Comparison of ENCODE assay signal across 1 cellular context in the genomic region with DNA sequence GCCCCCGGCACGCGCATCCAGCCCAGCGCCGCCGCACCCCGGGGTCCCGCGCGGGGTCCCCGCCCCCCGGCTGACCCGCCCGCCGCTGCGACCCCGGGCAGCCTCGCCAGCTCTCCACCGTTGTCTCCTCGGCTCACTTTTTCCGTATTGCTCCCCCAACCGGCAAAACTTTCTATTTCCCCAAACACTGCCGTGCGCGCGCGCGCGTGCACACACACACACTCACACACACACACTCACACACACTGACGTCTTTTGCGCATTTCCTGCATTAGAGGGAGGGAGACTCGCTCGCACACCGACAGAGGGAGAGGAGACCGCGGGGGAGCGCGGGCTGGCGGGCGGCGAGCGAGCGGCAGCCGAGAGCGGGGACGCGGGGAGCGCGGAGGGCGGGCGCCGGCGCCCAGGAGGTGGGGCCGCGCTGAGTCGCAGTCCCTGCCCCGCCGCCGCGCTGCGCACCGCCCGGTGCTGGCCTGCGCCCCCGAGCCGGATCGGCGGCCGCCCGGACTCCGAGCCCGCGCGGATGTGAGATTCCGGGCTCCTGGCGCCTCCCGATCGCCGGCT.
TF ChIP-seq lines count a peak whose summit lies in the region.

No MANE protein-coding gene starts in this region.

TF ChIP-seq in K562, 482 proteins besides CTCF, POLR2A, EP300 and RAD21 (continued from another document and continues in another):
- TF ChIP-seq, protein P1, sequence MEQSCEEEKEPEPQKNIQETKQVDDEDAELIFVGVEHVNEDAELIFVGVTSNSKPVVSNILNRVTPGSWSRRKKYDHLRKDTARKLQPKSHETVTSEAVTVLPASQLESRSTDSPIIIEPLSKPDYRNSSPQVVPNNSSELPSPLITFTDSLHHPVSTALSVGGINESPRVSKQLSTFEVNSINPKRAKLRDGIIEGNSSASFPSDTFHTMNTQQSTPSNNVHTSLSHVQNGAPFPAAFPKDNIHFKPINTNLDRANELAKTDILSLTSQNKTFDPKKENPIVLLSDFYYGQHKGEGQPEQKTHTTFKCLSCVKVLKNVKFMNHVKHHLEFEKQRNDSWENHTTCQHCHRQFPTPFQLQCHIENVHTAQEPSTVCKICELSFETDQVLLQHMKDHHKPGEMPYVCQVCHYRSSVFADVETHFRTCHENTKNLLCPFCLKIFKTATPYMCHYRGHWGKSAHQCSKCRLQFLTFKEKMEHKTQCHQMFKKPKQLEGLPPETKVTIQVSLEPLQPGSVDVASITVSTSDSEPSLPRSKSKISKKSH (CRISPR knock-in tag; IDR thresholded peaks at IDR 0.05), result no peak
- TF ChIP-seq ZNF586 (CRISPR knock-in tag; conservative IDR thresholded peaks at IDR 0.05) (no peak), ZNF347 (CRISPR knock-in tag; IDR thresholded peaks at IDR 0.05; ENCODE audit: low read depth) (no peak), ZNF778 (CRISPR knock-in tag; IDR thresholded peaks at IDR 0.05) (no peak), NFXL1 (CRISPR knock-in tag; IDR thresholded peaks at IDR 0.05) (no peak), ZNF354B (CRISPR knock-in tag; IDR thresholded peaks at IDR 0.05) (no peak), ZNF24 (IDR thresholded peaks at IDR 0.05) (peak; percentile 61; the same call in 1 of the 2 replicates), SP2 (IDR thresholded peaks at IDR 0.05; ENCODE audit: extremely low read depth, low read depth, low read length, poor library complexity, severe bottlenecking) (no peak), RBFOX2 (IDR thresholded peaks at IDR 0.05; ENCODE audit: low read depth, low read length) (peak; percentile 64), TBP (optimal IDR thresholded peaks at IDR 0.05; ENCODE audit: low read depth, low read length) (no peak), NFIX (CRISPR knock-in tag; IDR thresholded peaks at IDR 0.05; ENCODE audit: low read depth) (no peak), TCFL5 (CRISPR knock-in tag; conservative IDR thresholded peaks at IDR 0.05) (no peak), ZEB2 (IDR thresholded peaks at IDR 0.05) (no peak), ZBTB7A (IDR thresholded peaks at IDR 0.05; ENCODE audit: borderline replicate concordance, control insufficient read depth, low read depth, low read length) (peak; percentile 76; the same call in 1 of the 2 replicates), ZC3H8 (IDR thresholded peaks at IDR 0.05) (no peak), LARP7 (IDR thresholded peaks at IDR 0.05) (peak; percentile 42; the same call in 1 of the 2 replicates), ZFX (CRISPR knock-in tag; IDR thresholded peaks at IDR 0.05) (no peak), KLF6 (CRISPR knock-in tag; IDR thresholded peaks at IDR 0.05; ENCODE audit: borderline replicate concordance) (no peak), MEIS2 (IDR thresholded peaks at IDR 0.05; ENCODE audit: partially characterized antibody) (no peak), TAL1 (IDR thresholded peaks at IDR 0.05) (no peak), MTA2 (IDR thresholded peaks at IDR 0.05; ENCODE audit: low read depth) (peak; percentile 30; the same call in 1 of the 2 replicates), ZNF134 (CRISPR knock-in tag; conservative IDR thresholded peaks at IDR 0.05) (no peak), NFE2L1 (tag; IDR thresholded peaks at IDR 0.05; ENCODE audit: borderline replicate concordance, low read depth) (no peak), RUNX1 (IDR thresholded peaks at IDR 0.05; ENCODE audit: low read depth) (no peak), EWSR1 (IDR thresholded peaks at IDR 0.05; ENCODE audit: borderline replicate concordance, low read depth, partially characterized antibody) (no peak), SMARCE1 (IDR thresholded peaks at IDR 0.05) (0 out of 2 replicates have a peak, but pooled peaks have one; percentile 11), BMI1 (IDR thresholded peaks at IDR 0.05; ENCODE audit: low read length) (no peak), HMGN3 (IDR thresholded peaks at IDR 0.05; ENCODE audit: borderline replicate concordance, extremely low read depth, insufficient read length, low read depth, low read length) (peak; percentile 77), MTA1 (IDR thresholded peaks at IDR 0.05; ENCODE audit: borderline replicate concordance) (peak; percentile 50; the same call in 1 of the 2 replicates)
- TF ChIP-seq, protein P2, sequence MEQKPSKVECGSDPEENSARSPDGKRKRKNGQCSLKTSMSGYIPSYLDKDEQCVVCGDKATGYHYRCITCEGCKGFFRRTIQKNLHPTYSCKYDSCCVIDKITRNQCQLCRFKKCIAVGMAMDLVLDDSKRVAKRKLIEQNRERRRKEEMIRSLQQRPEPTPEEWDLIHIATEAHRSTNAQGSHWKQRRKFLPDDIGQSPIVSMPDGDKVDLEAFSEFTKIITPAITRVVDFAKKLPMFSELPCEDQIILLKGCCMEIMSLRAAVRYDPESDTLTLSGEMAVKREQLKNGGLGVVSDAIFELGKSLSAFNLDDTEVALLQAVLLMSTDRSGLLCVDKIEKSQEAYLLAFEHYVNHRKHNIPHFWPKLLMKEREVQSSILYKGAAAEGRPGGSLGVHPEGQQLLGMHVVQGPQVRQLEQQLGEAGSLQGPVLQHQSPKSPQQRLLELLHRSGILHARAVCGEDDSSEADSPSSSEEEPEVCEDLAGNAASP (IDR thresholded peaks at IDR 0.05), result no peak
- TF ChIP-seq, protein P3, sequence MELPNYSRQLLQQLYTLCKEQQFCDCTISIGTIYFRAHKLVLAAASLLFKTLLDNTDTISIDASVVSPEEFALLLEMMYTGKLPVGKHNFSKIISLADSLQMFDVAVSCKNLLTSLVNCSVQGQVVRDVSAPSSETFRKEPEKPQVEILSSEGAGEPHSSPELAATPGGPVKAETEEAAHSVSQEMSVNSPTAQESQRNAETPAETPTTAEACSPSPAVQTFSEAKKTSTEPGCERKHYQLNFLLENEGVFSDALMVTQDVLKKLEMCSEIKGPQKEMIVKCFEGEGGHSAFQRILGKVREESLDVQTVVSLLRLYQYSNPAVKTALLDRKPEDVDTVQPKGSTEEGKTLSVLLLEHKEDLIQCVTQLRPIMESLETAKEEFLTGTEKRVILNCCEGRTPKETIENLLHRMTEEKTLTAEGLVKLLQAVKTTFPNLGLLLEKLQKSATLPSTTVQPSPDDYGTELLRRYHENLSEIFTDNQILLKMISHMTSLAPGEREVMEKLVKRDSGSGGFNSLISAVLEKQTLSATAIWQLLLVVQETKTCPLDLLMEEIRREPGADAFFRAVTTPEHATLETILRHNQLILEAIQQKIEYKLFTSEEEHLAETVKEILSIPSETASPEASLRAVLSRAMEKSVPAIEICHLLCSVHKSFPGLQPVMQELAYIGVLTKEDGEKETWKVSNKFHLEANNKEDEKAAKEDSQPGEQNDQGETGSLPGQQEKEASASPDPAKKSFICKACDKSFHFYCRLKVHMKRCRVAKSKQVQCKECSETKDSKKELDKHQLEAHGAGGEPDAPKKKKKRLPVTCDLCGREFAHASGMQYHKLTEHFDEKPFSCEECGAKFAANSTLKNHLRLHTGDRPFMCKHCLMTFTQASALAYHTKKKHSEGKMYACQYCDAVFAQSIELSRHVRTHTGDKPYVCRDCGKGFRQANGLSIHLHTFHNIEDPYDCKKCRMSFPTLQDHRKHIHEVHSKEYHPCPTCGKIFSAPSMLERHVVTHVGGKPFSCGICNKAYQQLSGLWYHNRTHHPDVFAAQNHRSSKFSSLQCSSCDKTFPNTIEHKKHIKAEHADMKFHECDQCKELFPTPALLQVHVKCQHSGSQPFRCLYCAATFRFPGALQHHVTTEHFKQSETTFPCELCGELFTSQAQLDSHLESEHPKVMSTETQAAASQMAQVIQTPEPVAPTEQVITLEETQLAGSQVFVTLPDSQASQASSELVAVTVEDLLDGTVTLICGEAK (IDR thresholded peaks at IDR 0.05), result peak; percentile 36; the same call in 1 of the 2 replicates
- TF ChIP-seq, protein P3 (CRISPR knock-in tag; IDR thresholded peaks at IDR 0.05), result no peak
- TF ChIP-seq, protein P4, sequence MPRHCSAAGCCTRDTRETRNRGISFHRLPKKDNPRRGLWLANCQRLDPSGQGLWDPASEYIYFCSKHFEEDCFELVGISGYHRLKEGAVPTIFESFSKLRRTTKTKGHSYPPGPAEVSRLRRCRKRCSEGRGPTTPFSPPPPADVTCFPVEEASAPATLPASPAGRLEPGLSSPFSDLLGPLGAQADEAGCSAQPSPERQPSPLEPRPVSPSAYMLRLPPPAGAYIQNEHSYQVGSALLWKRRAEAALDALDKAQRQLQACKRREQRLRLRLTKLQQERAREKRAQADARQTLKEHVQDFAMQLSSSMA (CRISPR knock-in tag; IDR thresholded peaks at IDR 0.05), result no peak
- TF ChIP-seq, protein P5, sequence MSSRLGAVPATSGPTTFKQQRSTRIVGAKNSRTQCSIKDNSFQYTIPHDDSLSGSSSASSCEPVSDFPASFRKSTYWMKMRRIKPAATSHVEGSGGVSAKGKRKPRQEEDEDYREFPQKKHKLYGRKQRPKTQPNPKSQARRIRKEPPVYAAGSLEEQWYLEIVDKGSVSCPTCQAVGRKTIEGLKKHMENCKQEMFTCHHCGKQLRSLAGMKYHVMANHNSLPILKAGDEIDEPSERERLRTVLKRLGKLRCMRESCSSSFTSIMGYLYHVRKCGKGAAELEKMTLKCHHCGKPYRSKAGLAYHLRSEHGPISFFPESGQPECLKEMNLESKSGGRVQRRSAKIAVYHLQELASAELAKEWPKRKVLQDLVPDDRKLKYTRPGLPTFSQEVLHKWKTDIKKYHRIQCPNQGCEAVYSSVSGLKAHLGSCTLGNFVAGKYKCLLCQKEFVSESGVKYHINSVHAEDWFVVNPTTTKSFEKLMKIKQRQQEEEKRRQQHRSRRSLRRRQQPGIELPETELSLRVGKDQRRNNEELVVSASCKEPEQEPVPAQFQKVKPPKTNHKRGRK (tag; IDR thresholded peaks at IDR 0.05), result no peak
- TF ChIP-seq, protein P6, sequence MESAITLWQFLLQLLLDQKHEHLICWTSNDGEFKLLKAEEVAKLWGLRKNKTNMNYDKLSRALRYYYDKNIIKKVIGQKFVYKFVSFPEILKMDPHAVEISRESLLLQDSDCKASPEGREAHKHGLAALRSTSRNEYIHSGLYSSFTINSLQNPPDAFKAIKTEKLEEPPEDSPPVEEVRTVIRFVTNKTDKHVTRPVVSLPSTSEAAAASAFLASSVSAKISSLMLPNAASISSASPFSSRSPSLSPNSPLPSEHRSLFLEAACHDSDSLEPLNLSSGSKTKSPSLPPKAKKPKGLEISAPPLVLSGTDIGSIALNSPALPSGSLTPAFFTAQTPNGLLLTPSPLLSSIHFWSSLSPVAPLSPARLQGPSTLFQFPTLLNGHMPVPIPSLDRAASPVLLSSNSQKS (CRISPR knock-in tag; IDR thresholded peaks at IDR 0.05), result no peak
- TF ChIP-seq, protein P7, sequence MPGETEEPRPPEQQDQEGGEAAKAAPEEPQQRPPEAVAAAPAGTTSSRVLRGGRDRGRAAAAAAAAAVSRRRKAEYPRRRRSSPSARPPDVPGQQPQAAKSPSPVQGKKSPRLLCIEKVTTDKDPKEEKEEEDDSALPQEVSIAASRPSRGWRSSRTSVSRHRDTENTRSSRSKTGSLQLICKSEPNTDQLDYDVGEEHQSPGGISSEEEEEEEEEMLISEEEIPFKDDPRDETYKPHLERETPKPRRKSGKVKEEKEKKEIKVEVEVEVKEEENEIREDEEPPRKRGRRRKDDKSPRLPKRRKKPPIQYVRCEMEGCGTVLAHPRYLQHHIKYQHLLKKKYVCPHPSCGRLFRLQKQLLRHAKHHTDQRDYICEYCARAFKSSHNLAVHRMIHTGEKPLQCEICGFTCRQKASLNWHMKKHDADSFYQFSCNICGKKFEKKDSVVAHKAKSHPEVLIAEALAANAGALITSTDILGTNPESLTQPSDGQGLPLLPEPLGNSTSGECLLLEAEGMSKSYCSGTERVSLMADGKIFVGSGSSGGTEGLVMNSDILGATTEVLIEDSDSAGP (CRISPR knock-in tag; IDR thresholded peaks at IDR 0.05), result no peak
- TF ChIP-seq, protein P8, sequence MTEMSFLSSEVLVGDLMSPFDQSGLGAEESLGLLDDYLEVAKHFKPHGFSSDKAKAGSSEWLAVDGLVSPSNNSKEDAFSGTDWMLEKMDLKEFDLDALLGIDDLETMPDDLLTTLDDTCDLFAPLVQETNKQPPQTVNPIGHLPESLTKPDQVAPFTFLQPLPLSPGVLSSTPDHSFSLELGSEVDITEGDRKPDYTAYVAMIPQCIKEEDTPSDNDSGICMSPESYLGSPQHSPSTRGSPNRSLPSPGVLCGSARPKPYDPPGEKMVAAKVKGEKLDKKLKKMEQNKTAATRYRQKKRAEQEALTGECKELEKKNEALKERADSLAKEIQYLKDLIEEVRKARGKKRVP (CRISPR knock-in tag; IDR thresholded peaks at IDR 0.05), result no peak
- TF ChIP-seq, protein P9, sequence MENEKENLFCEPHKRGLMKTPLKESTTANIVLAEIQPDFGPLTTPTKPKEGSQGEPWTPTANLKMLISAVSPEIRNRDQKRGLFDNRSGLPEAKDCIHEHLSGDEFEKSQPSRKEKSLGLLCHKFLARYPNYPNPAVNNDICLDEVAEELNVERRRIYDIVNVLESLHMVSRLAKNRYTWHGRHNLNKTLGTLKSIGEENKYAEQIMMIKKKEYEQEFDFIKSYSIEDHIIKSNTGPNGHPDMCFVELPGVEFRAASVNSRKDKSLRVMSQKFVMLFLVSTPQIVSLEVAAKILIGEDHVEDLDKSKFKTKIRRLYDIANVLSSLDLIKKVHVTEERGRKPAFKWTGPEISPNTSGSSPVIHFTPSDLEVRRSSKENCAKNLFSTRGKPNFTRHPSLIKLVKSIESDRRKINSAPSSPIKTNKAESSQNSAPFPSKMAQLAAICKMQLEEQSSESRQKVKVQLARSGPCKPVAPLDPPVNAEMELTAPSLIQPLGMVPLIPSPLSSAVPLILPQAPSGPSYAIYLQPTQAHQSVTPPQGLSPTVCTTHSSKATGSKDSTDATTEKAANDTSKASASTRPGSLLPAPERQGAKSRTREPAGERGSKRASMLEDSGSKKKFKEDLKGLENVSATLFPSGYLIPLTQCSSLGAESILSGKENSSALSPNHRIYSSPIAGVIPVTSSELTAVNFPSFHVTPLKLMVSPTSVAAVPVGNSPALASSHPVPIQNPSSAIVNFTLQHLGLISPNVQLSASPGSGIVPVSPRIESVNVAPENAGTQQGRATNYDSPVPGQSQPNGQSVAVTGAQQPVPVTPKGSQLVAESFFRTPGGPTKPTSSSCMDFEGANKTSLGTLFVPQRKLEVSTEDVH (IDR thresholded peaks at IDR 0.05; ENCODE audit: low read depth, partially characterized antibody), result peak; percentile 86
